In genomic region chr10:131654471-131655087, GRCh38 we compare ENCODE assay signal across 33 cellular contexts.
A peak's percentile ranks its signal among the peaks of the same experiment; 100 is the strongest.
DNase-seq lines count a peak whose midpoint lies in the region; ATAC-seq and TF ChIP-seq lines count a peak whose summit lies in the region.
"Had no signal": no experiment of that assay in that cellular context is flagged by ENCODE, and none has a peak within 500 bp of the region (broad histone marks: within the 10 kb centered on the region; RNA-seq: fewer than 3 reads in every experiment).

No MANE protein-coding gene starts in this region.

- H3K36me3 Mint-ChIP-seq in neural crest cell (ENCODE audit: low read depth): no peaks in the 10 kb centered on the region
- H3K36me3 Mint-ChIP-seq in type B pancreatic cell: no peaks in the 10 kb centered on the region
- no peaks in the 10 kb centered on the region for H3K36me3 Mint-ChIP-seq in CD8-positive, alpha-beta T cell
- H3K36me3 Mint-ChIP-seq: activated CD4-positive, alpha-beta memory T cell treated with anti-CD3 and anti-CD28 coated beads for 36 hours; activated naive CD8-positive, alpha-beta T cell; CD4-positive, alpha-beta memory T cell; naive B cell had no signal

- H3K4me3 Mint-ChIP-seq in neural crest cell (no peak overlapping the region), type B pancreatic cell (no peak overlapping the region)
- no peak overlapping the region for H3K4me3 Mint-ChIP-seq in CD8-positive, alpha-beta T cell
- H3K4me3 Mint-ChIP-seq: activated CD4-positive, alpha-beta memory T cell treated with anti-CD3 and anti-CD28 coated beads for 36 hours; activated naive CD8-positive, alpha-beta T cell; activated T-helper 17 cell treated with anti-CD3 and anti-CD28 coated beads, Interleukin-2, amount 50 U/mL, for 72 hours; B cell; CD4-positive, alpha-beta memory T cell; naive B cell; T-helper 17 cell had no signal

- H3K9me3 Mint-ChIP-seq in neural crest cell: no peaks in the 10 kb centered on the region
- H3K9me3 Mint-ChIP-seq in type B pancreatic cell: no peaks in the 10 kb centered on the region
- H3K9me3 Mint-ChIP-seq in CD8-positive, alpha-beta T cell: no peaks in the 10 kb centered on the region
- H3K9me3 Mint-ChIP-seq: activated CD4-positive, alpha-beta memory T cell treated with anti-CD3 and anti-CD28 coated beads for 36 hours; activated T-helper 17 cell treated with anti-CD3 and anti-CD28 coated beads, Interleukin-2, amount 50 U/mL, for 72 hours had no signal

- TF ChIP-seq CTCF in left ventricle myocardium inferior (IDR thresholded peaks at IDR 0.05; ENCODE audit: borderline replicate concordance) (no peak), coronary artery (IDR thresholded peaks at IDR 0.05) (no peak), neural crest cell (conservative IDR thresholded peaks at IDR 0.05) (no peak), type B pancreatic cell (conservative IDR thresholded peaks at IDR 0.05) (no peak)
- no peak for TF ChIP-seq CTCF in CD8-positive, alpha-beta T cell (IDR thresholded peaks at IDR 0.05)

- peaks cover 25% of the 10 kb centered on the region for H3K4me1 Mint-ChIP-seq in neural crest cell
- H3K4me1 Mint-ChIP-seq in type B pancreatic cell (ENCODE audit: unreplicated experiment): peaks cover 24% of the 10 kb centered on the region
- peaks cover 6% of the 10 kb centered on the region for H3K4me1 Mint-ChIP-seq in CD8-positive, alpha-beta T cell (ENCODE audit: low read depth)
- H3K4me1 Mint-ChIP-seq: activated T-helper 17 cell treated with anti-CD3 and anti-CD28 coated beads, Interleukin-2, amount 50 U/mL, for 72 hours had no signal

- H3K27me3 Mint-ChIP-seq in neural crest cell (ENCODE audit: low read depth) (peaks cover 14% of the 10 kb centered on the region), type B pancreatic cell (peaks cover 22% of the 10 kb centered on the region)
- H3K27me3 Mint-ChIP-seq in CD8-positive, alpha-beta T cell (ENCODE audit: low read depth): peaks cover 18% of the 10 kb centered on the region

- no peak for ATAC-seq in CD8-positive, alpha-beta T cell
- ATAC-seq: activated T-helper 17 cell treated with anti-CD3 and anti-CD28 coated beads, Interleukin-2, amount 50 U/mL, for 72 hours; PC-3; T-helper 17 cell had no signal

- H3K27ac Mint-ChIP-seq in neural crest cell (ENCODE audit: unreplicated experiment) (peak overlapping the region; percentile 57), type B pancreatic cell (peak overlapping the region; percentile 26)
- no peak overlapping the region for H3K27ac Mint-ChIP-seq in CD8-positive, alpha-beta T cell
- H3K27ac Mint-ChIP-seq: activated CD4-positive, alpha-beta memory T cell treated with anti-CD3 and anti-CD28 coated beads for 36 hours; activated naive CD8-positive, alpha-beta T cell; activated T-helper 17 cell treated with anti-CD3 and anti-CD28 coated beads, Interleukin-2, amount 50 U/mL, for 72 hours; CD4-positive, alpha-beta memory T cell; naive B cell; T-helper 17 cell had no signal

- POLR2A ChIA-PET in CD8-positive, alpha-beta T cell (lab: Charles Lee): no interaction called here

- intact Hi-C loops in cardiac septum (cut with DNase I): no loop called here
- intact Hi-C loops in left ventricle myocardium inferior (cut with micrococcal nuclease): no loop called here
- intact Hi-C loops in CD8-positive, alpha-beta T cell (cut with DNase I, micrococcal nuclease): no loop called here

- no peaks in the 10 kb centered on the region for H3K4me1 ChIP-seq in left ventricle myocardium inferior
- H3K4me1 ChIP-seq in CD8-positive, alpha-beta T cell (ENCODE audit: insufficient read depth, low read length): no peaks in the 10 kb centered on the region
- H3K4me1 ChIP-seq: pancreas, tibial artery had no signal

- no peak overlapping the region for H3K27ac ChIP-seq in left ventricle myocardium inferior (replicated peaks)
- H3K27ac ChIP-seq in coronary artery: no peak overlapping the region
- no peak overlapping the region for H3K27ac ChIP-seq in CD8-positive, alpha-beta T cell (ENCODE audit: low read depth, low read length)
- H3K27ac ChIP-seq: HL-60, pancreas, tibial artery had no signal

- H3K9me3 ChIP-seq in left ventricle myocardium inferior (replicated peaks): no peaks in the 10 kb centered on the region
- no peaks in the 10 kb centered on the region for H3K9me3 ChIP-seq in CD8-positive, alpha-beta T cell (ENCODE audit: low read length)
- H3K9me3 ChIP-seq: MG63, pancreas, tibial artery had no signal

- H3K27me3 ChIP-seq in left ventricle myocardium inferior (ENCODE audit: low read depth): peaks cover 74% of the 10 kb centered on the region
- H3K27me3 ChIP-seq in CD8-positive, alpha-beta T cell (ENCODE audit: insufficient read depth, low read length): no peaks in the 10 kb centered on the region
- H3K27me3 ChIP-seq: MG63, pancreas had no signal

- CTCF ChIA-PET in CD8-positive, alpha-beta T cell (lab: Charles Lee): no interaction called here

- no peaks in the 10 kb centered on the region for H3K36me3 ChIP-seq in left ventricle myocardium inferior
- H3K36me3 ChIP-seq in CD8-positive, alpha-beta T cell (ENCODE audit: insufficient read depth, low read length): no peaks in the 10 kb centered on the region
- H3K36me3 ChIP-seq: MG63, pancreas, tibial artery had no signal

- no peak overlapping the region for H3K4me3 ChIP-seq in left ventricle myocardium inferior
- H3K4me3 ChIP-seq in coronary artery: no peak overlapping the region
- H3K4me3 ChIP-seq in CD8-positive, alpha-beta T cell (ENCODE audit: low read depth, low read length): no peak overlapping the region
- H3K4me3 ChIP-seq: MG63, pancreas, tibial artery had no signal

- peak; percentile 67 for DNase-seq in cardiac septum (ENCODE audit: low spot score)
- no peak for DNase-seq in left ventricle myocardium inferior
- DNase-seq in coronary artery (ENCODE audit: low spot score): peak; percentile 36
- no peak for DNase-seq in neural crest cell (ENCODE audit: low read depth, low spot score)
- no peak for DNase-seq in type B pancreatic cell (ENCODE audit: extremely low spot score, unreplicated experiment)
- no peak for DNase-seq in activated effector memory CD4-positive, alpha-beta T cell treated with anti-CD3 and anti-CD28 coated beads, Interleukin-2, amount 50 U/mL, for 16 hours
- DNase-seq in CD8-positive, alpha-beta T cell: no peak
- DNase-seq in NCI-H1694 treated with DMSO at 0.1 percent for 48 hours (lab: John Stamatoyannopoulos, UW): no peak
- DNase-seq: activated CD4-positive, alpha-beta memory T cell treated with anti-CD3 and anti-CD28 coated beads for 36 hours; activated CD4-positive, CD25-positive, alpha-beta regulatory T cell treated with anti-CD3 and anti-CD28 coated beads, Interleukin-2, amount 50 U/mL, for 72 hours; CD4-positive, alpha-beta memory T cell; cortex of kidney; effector memory CD4-positive, alpha-beta T cell; EL; KG1; MG63; midbrain; naive B cell; NCI-H1105 treated with DMSO at 0.1 percent for 48 hours; NCI-H2029 treated with DMSO at 0.1 percent for 48 hours; NCI-H2227 treated with DMSO at 0.1 percent for 48 hours; NCI-H526 treated with DMSO at 0.1 percent for 48 hours; PC-3; SHP77; small intestine; stimulated activated naive CD4-positive, alpha-beta T cell treated with Interleukin-2 at 50 U/mL for 16 hours; T-helper 17 cell had no signal

Comparison
In these comparisons a context has a peak if more than half of its experiments do, and no peak if none do; other contexts are left out.
1. DNase-seq: peak in cardiac septum (single experiment) and coronary artery (single experiment); none in left ventricle myocardium inferior (single experiment), neural crest cell (single experiment), type B pancreatic cell (single experiment), activated effector memory CD4-positive, alpha-beta T cell treated with anti-CD3 and anti-CD28 coated beads, Interleukin-2, amount 50 U/mL, for 16 hours (single experiment), CD8-positive, alpha-beta T cell (0 of 7) and NCI-H1694 treated with DMSO at 0.1 percent for 48 hours (single experiment).